ENCODE assay signal across 29 cellular contexts in the genomic region with DNA sequence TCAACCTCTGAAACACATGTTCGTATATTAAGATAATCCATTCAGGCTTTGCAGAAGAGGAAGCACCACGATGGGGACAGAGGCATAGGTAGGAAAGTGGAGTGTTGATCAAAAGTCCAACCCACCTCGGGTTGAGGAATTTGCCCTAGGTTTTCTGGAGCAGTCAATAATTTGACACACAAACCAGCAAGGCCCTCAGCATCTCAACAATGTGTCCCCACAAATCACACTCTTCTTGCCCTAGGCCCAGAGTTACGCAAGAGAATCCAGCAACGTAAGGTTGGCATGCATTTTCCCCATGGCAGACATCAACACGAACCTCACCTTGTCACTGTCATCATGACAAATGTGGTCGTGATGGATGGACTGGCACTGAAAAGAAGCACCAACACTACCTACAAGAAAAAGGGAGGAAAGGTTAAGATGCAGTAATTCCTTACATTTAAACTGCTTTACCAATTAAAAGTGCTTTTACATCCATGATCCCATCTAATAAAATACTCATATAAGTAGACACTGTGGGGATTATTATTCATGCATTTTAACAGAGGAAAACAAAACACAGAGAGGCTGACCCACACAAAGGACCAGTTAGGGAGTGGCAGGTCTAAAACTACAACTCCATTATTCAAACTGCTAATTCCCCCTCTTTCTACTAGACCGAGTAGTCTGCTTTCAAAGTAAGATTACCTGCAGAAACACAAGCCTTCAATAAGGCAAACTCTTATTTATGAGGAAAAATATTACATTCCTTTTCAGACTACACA. TPM values are rescaled to one million over a fixed set of nuclear protein-coding genes. Genes with fewer than 3 reads are reported as not detected.
DNase-seq lines count a peak whose midpoint lies in the region; ATAC-seq, FAIRE-seq and TF ChIP-seq lines count a peak whose summit lies in the region.
"Had no signal": no experiment of that assay in that cellular context is flagged by ENCODE, and none has a peak within 500 bp of the region (broad histone marks: within the 10 kb centered on the region; RNA-seq: fewer than 3 reads in every experiment).

No MANE protein-coding gene starts in this region.

- TF ChIP-seq CTCF in endothelial cell (IDR thresholded peaks at IDR 0.05; ENCODE audit: unreplicated experiment) (no peak), neural progenitor cell (IDR thresholded peaks at IDR 0.05) (no peak), smooth muscle cell (IDR thresholded peaks at IDR 0.05; ENCODE audit: borderline replicate concordance, insufficient read depth, poor library complexity, severe bottlenecking) (no peak)

- H3K27me3 ChIP-seq in neural progenitor cell, result no peaks in the 10 kb centered on the region
- H3K27me3 ChIP-seq in smooth muscle cell (ENCODE audit: low read depth), result no peaks in the 10 kb centered on the region
- H3K27me3 ChIP-seq: sigmoid colon, upper lobe of right lung had no signal

- H3K36me3 ChIP-seq in neural progenitor cell, result peaks cover 19% of the 10 kb centered on the region
- H3K36me3 ChIP-seq in smooth muscle cell (ENCODE audit: low read depth), result no peaks in the 10 kb centered on the region
- H3K36me3 ChIP-seq: upper lobe of right lung had no signal

- H3K9me3 ChIP-seq in neural progenitor cell (ENCODE audit: low read depth) (no peaks in the 10 kb centered on the region), smooth muscle cell (replicated peaks; ENCODE audit: low read depth) (no peaks in the 10 kb centered on the region)
- H3K9me3 ChIP-seq: sigmoid colon, upper lobe of right lung had no signal

- H3K9me3 Mint-ChIP-seq in endothelial cell (ENCODE audit: unreplicated experiment), result no peaks in the 10 kb centered on the region
- peaks cover 5% of the 10 kb centered on the region for H3K9me3 Mint-ChIP-seq in neural progenitor cell
- H3K9me3 Mint-ChIP-seq: activated CD4-positive, alpha-beta memory T cell treated with anti-CD3 and anti-CD28 coated beads, Interleukin-2, amount 10 ng/mL, durations not matched to agents 7 days and 5 days; activated naive CD4-positive, alpha-beta T cell treated with anti-CD3 and anti-CD28 coated beads for 36 hours; activated T-helper 1 cell treated with anti-CD3 and anti-CD28 coated beads, Interleukin-12 subunit alpha, Interleukin-12 subunit beta, Interleukin-2, Interleukin-4 antibody, amounts not matched to agents 30 ng/mL and 10 ng/mL and 1 ng/mL, durations not matched to agents 14 hours and 24 hours and 36 hours; CD8-positive, alpha-beta T cell had no signal

- H3K4me1 Mint-ChIP-seq in endothelial cell (ENCODE audit: unreplicated experiment), result peaks cover 14% of the 10 kb centered on the region
- peaks cover 11% of the 10 kb centered on the region for H3K4me1 Mint-ChIP-seq in neural progenitor cell

- H3K4me1 ChIP-seq in neural progenitor cell (peaks cover 35% of the 10 kb centered on the region), smooth muscle cell (ENCODE audit: low read depth) (peaks cover 11% of the 10 kb centered on the region)
- H3K4me1 ChIP-seq: upper lobe of right lung had no signal

- H3K36me3 Mint-ChIP-seq in endothelial cell (ENCODE audit: low read depth, unreplicated experiment) (peaks cover 7% of the 10 kb centered on the region), neural progenitor cell (peaks cover 29% of the 10 kb centered on the region)

- peaks cover 95% of the 10 kb centered on the region for H3K79me2 ChIP-seq in neural progenitor cell (ENCODE audit: low read depth)
- peaks cover 56% of the 10 kb centered on the region for H3K79me2 ChIP-seq in smooth muscle cell (ENCODE audit: low read depth)

- H3K27me3 Mint-ChIP-seq in endothelial cell (ENCODE audit: unreplicated experiment) (no peaks in the 10 kb centered on the region), neural progenitor cell (ENCODE audit: insufficient read depth, low read depth) (no peaks in the 10 kb centered on the region)
- H3K27me3 Mint-ChIP-seq: activated CD4-positive, alpha-beta memory T cell treated with anti-CD3 and anti-CD28 coated beads, Interleukin-2, amount 10 ng/mL, durations not matched to agents 7 days and 5 days had no signal

- H3K4me2 ChIP-seq in neural progenitor cell, result peak overlapping the region; percentile 45
- H3K4me2 ChIP-seq in smooth muscle cell, result no peak overlapping the region
- H3K4me2 ChIP-seq: KMS-11 had no signal

- DNase-seq in left ventricle myocardium superior (no peak), cardiac septum (ENCODE audit: low spot score) (no peak), endothelial cell (ENCODE audit: low spot score) (no peak), neural progenitor cell (ENCODE audit: low spot score) (no peak), RCC 7860 (ENCODE audit: low spot score) (no peak), smooth muscle cell (lab: John Stamatoyannopoulos, UW; ENCODE audit: unreplicated experiment) (no peak), AG20443 (ENCODE audit: low spot score) (no peak)
- DNase-seq: activated CD4-positive, alpha-beta memory T cell treated with anti-CD3 and anti-CD28 coated beads, Interleukin-2, amount 10 ng/mL, durations not matched to agents 7 days and 5 days; activated CD4-positive, CD25-positive, alpha-beta regulatory T cell treated with anti-CD3 and anti-CD28 coated beads, Interleukin-2, amount 50 U/mL, for 72 hours; activated CD8-positive, alpha-beta memory T cell treated with anti-CD3 and anti-CD28 coated beads, Interleukin-2, amount 50 U/mL, for 48 hours; activated naive CD4-positive, alpha-beta T cell treated with anti-CD3 and anti-CD28 coated beads for 36 hours; CD8-positive, alpha-beta T cell; cerebellar nuclear complex; GOT3; kidney glomerular epithelial cell; NCI-H1417; NCI-H2029 treated with DMSO at 0.1 percent for 48 hours; NCI-H345; NCI-H69; PC-3; sigmoid colon; stimulated activated CD4-positive, alpha-beta T cell treated with anti-CD3 and anti-CD28 coated beads, Interleukin-4, amount 100 ng/mL, for 24 hours; upper lobe of right lung had no signal

- no peak for FAIRE-seq in RCC 7860 (lab: Jason Lieb, UNC)
- FAIRE-seq: endothelial cell of umbilical vein, GM19239 had no signal

- H4K20me1 ChIP-seq in neural progenitor cell (ENCODE audit: low read depth), result peaks cover 5% of the 10 kb centered on the region
- H4K20me1 ChIP-seq in smooth muscle cell (ENCODE audit: low read depth), result peaks cover 55% of the 10 kb centered on the region

- peaks cover 16% of the 10 kb centered on the region for H3F3A ChIP-seq in neural progenitor cell (ENCODE audit: low read depth)
- no peaks in the 10 kb centered on the region for H3F3A ChIP-seq in smooth muscle cell (ENCODE audit: low read depth)

- no peak overlapping the region for H2AFZ ChIP-seq in neural progenitor cell (replicated peaks)
- H2AFZ ChIP-seq in smooth muscle cell (ENCODE audit: low read depth), result no peak overlapping the region

- 82% methylated on average over 8 of the region's 8 CpGs for WGBS in smooth muscle cell (ENCODE audit: low lambda C conversion rate)

- H3K27ac ChIP-seq in neural progenitor cell (peak overlapping the region; percentile 59), smooth muscle cell (ENCODE audit: low read depth) (no peak overlapping the region)
- H3K27ac ChIP-seq: KMS-11, sigmoid colon, upper lobe of right lung had no signal

- H3K4me3 ChIP-seq in neural progenitor cell (no peak overlapping the region), smooth muscle cell (no peak overlapping the region)
- H3K4me3 ChIP-seq: sigmoid colon, upper lobe of right lung had no signal

- H3K9ac ChIP-seq in neural progenitor cell (no peak overlapping the region), smooth muscle cell (ENCODE audit: low read depth) (no peak overlapping the region)
- H3K9ac ChIP-seq: KMS-11 had no signal

- intact Hi-C loops in left ventricle myocardium superior (cut with micrococcal nuclease), result no loop called here
- intact Hi-C loops in cardiac septum (cut with DNase I), result no loop called here

- H3K4me3 Mint-ChIP-seq in endothelial cell (ENCODE audit: unreplicated experiment), result no peak overlapping the region
- no peak overlapping the region for H3K4me3 Mint-ChIP-seq in neural progenitor cell
- H3K4me3 Mint-ChIP-seq: activated CD4-positive, alpha-beta memory T cell treated with anti-CD3 and anti-CD28 coated beads, Interleukin-2, amount 10 ng/mL, durations not matched to agents 7 days and 5 days; activated naive CD4-positive, alpha-beta T cell treated with anti-CD3 and anti-CD28 coated beads for 36 hours; activated T-helper 1 cell treated with anti-CD3 and anti-CD28 coated beads, Interleukin-12 subunit alpha, Interleukin-12 subunit beta, Interleukin-2, Interleukin-4 antibody, amounts not matched to agents 30 ng/mL and 10 ng/mL and 1 ng/mL, durations not matched to agents 14 hours and 24 hours and 36 hours; CD8-positive, alpha-beta T cell had no signal

- peak; percentile 32 for ATAC-seq in left ventricle myocardium superior
- no peak for ATAC-seq in HG03135 (IDR thresholded peaks at IDR 0.05; ENCODE audit: unreplicated experiment)
- ATAC-seq: CD8-positive, alpha-beta T cell; PC-3; Right ventricle myocardium inferior; upper lobe of right lung had no signal

- H3K27ac Mint-ChIP-seq in endothelial cell (ENCODE audit: unreplicated experiment) (peak overlapping the region; percentile 5), neural progenitor cell (no peak overlapping the region)
- H3K27ac Mint-ChIP-seq: activated CD4-positive, alpha-beta memory T cell treated with anti-CD3 and anti-CD28 coated beads, Interleukin-2, amount 10 ng/mL, durations not matched to agents 7 days and 5 days; activated naive CD4-positive, alpha-beta T cell treated with anti-CD3 and anti-CD28 coated beads for 36 hours; activated T-helper 1 cell treated with anti-CD3 and anti-CD28 coated beads, Interleukin-12 subunit alpha, Interleukin-12 subunit beta, Interleukin-2, Interleukin-4 antibody, amounts not matched to agents 30 ng/mL and 10 ng/mL and 1 ng/mL, durations not matched to agents 14 hours and 24 hours and 36 hours; CD8-positive, alpha-beta T cell had no signal

RNA-seq across cellular contexts. Expression of a gene that starts 24.4 kb away (rescaled TPM):
- total RNA-seq in left ventricle myocardium superior (30.0 TPM), cardiac septum (41.2 TPM), endothelial cell (ENCODE audit: unreplicated experiment) (71.1 TPM), neural progenitor cell (ENCODE audit: low replicate concordance) (49.8 and 63.8 TPM in 2 replicates), smooth muscle cell (25.3 and 27.5 TPM in 2 replicates)
- 10.1 and 11.3 TPM in 2 replicates for polyA plus RNA-seq in smooth muscle cell
